In the genomic region with DNA sequence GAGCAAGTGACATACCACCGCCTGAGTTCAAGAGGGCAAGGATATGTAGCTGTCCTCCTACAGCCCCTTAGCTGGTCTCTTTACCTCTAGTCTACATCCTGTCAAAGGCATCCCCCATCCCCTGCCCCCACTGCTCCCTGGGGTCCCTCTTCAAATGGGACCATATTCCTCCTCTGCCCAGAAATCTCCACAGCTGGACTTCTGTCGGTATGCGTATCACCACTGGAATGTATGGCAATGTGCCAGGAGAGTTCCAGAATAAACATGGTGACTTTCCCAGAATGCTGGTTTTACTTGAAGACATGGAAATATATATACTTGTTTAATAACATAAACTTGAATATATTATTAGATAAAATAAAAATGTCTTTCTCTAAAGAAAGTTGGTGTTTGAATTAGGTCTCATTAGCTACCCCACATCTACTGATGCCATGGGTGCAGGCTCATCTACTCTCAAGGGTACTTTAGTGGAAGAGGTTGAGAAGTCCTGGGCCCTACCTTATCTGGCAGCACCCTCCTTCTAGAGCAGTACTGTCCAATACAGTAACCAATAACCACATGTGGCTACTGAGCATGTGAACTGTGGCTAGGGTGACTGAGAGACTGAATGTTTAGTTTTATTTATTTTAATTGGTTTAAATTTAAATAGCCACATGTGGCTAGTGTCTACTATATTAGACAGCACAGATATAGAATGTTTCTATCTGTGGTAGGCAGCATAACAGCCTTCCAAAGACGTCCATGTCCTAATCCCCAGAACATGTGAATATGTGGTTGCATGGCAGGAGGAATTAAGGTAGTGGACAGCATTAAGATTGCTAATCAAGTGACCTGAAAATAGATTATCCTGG, we compare ENCODE assay signal across 14 cellular contexts.
DNase-seq lines count a peak whose midpoint lies in the region; ATAC-seq and TF ChIP-seq lines count a peak whose summit lies in the region.
"Had no signal": no experiment of that assay in that cellular context is flagged by ENCODE, and none has a peak within 500 bp of the region (broad histone marks: within the 10 kb centered on the region; RNA-seq: fewer than 3 reads in every experiment).

No MANE protein-coding gene starts in this region.

- H3K27me3 Mint-ChIP-seq in osteocyte (ENCODE audit: unreplicated experiment): no peaks in the 10 kb centered on the region

- no peak overlapping the region for H3K9ac ChIP-seq in GM23248
- no peak overlapping the region for H3K9ac ChIP-seq in fibroblast of lung (ENCODE audit: insufficient read depth, low read length)

- H3F3A ChIP-seq in GM23248 (ENCODE audit: insufficient read depth): no peaks in the 10 kb centered on the region

- H3K4me1 Mint-ChIP-seq in osteocyte (ENCODE audit: unreplicated experiment): peaks cover 11% of the 10 kb centered on the region

- H3K27me3 ChIP-seq in GM23248 (replicated peaks; ENCODE audit: insufficient read depth) (no peaks in the 10 kb centered on the region), SJCRH30 (no peaks in the 10 kb centered on the region), fibroblast of lung (ENCODE audit: control insufficient read depth, insufficient read depth, low read length) (no peaks in the 10 kb centered on the region)
- H3K27me3 ChIP-seq: tibial nerve had no signal

- H3K9me2 ChIP-seq in GM23248 (ENCODE audit: insufficient read depth): no peaks in the 10 kb centered on the region

- H3K4me3 ChIP-seq in GM23248 (no peak overlapping the region), SJCRH30 (no peak overlapping the region), fibroblast of lung (replicated peaks in 1 of 4; ENCODE audit: control extremely low read depth in 1 of 4, insufficient read depth in 1 of 4, low read depth in 3 of 4, low read length in 4 of 4) (no peak overlapping the region)
- H3K4me3 ChIP-seq: coronary artery, tibial nerve had no signal

- DNase-seq in GM23248 (peak; percentile 55), SJCRH30 (peak; percentile 82), fibroblast of lung (ENCODE audit: low read depth in 2 of 2) (peak; percentile 76 to 91), osteocyte (ENCODE audit: extremely low spot score, unreplicated experiment) (no peak), ACHN (no peak), NCI-H1694 treated with DMSO at 0.1 percent for 48 hours (lab: John Stamatoyannopoulos, UW) (no peak), NCI-H748 treated with DMSO at 0.1 percent for 48 hours (lab: John Stamatoyannopoulos, UW) (no peak)
- DNase-seq: activated CD8-positive, alpha-beta memory T cell treated with anti-CD3 and anti-CD28 coated beads for 24 hours; activated naive CD4-positive, alpha-beta T cell; NCI-H1048; NCI-H524 treated with DMSO at 0.1 percent for 48 hours had no signal

- H3K9me3 Mint-ChIP-seq in osteocyte (ENCODE audit: unreplicated experiment): no peaks in the 10 kb centered on the region

- H4K20me1 ChIP-seq in GM23248 (ENCODE audit: insufficient read depth) (no peaks in the 10 kb centered on the region), fibroblast of lung (ENCODE audit: control insufficient read depth, extremely low read depth, insufficient read depth, low read length) (no peaks in the 10 kb centered on the region)

- H3K9me3 ChIP-seq in GM23248 (ENCODE audit: low read depth) (no peaks in the 10 kb centered on the region), SJCRH30 (replicated peaks) (no peaks in the 10 kb centered on the region), fibroblast of lung (ENCODE audit: control insufficient read depth, insufficient read depth, low read depth, low read length) (no peaks in the 10 kb centered on the region)
- H3K9me3 ChIP-seq: tibial nerve had no signal

- no peak overlapping the region for H3K4me2 ChIP-seq in GM23248 (ENCODE audit: unreplicated experiment)
- peak overlapping the region; percentile 57 for H3K4me2 ChIP-seq in fibroblast of lung (ENCODE audit: extremely low read depth, insufficient read depth, low read length)

- ATAC-seq in SK-N-SH treated with all-trans-retinoic acid at 6 μM for 48 hours: no peak

- H2AFZ ChIP-seq in GM23248 (no peak overlapping the region), fibroblast of lung (ENCODE audit: low read length) (peak overlapping the region; percentile 27)

- H3K79me2 ChIP-seq in GM23248 (ENCODE audit: insufficient read depth): no peaks in the 10 kb centered on the region
- no peaks in the 10 kb centered on the region for H3K79me2 ChIP-seq in fibroblast of lung (ENCODE audit: control insufficient read depth, insufficient read depth, low read length)

- no peaks in the 10 kb centered on the region for H3K36me3 Mint-ChIP-seq in osteocyte (ENCODE audit: unreplicated experiment)

- no peak for TF ChIP-seq CTCF in fibroblast of lung (conservative IDR thresholded peaks at IDR 0.05 in 1 of 2, IDR thresholded peaks at IDR 0.05 in 1 of 2; ENCODE audit: low read depth in 1 of 2, low read length in 2 of 2)
- TF ChIP-seq CTCF in osteocyte (IDR thresholded peaks at IDR 0.05): no peak

- H3K27ac Mint-ChIP-seq in osteocyte (ENCODE audit: unreplicated experiment): peak overlapping the region; percentile 21

- H3K4me3 Mint-ChIP-seq in osteocyte (ENCODE audit: unreplicated experiment): no peak overlapping the region

- in situ Hi-C loops in GM23248 (cut with MboI): no loop called here
- in situ Hi-C loops in ACHN (cut with HindIII; ENCODE audit: low pct_ligation_motif_present, low pct_unique_long_range_greater_than_20kb, low sequenced_read_pairs): no loop called here

- H3K4me1 ChIP-seq in GM23248 (ENCODE audit: insufficient read depth) (no peaks in the 10 kb centered on the region), SJCRH30 (peaks cover 14% of the 10 kb centered on the region), fibroblast of lung (ENCODE audit: control insufficient read depth, extremely low read depth, insufficient read depth, low read length) (peaks cover 5% of the 10 kb centered on the region)
- H3K4me1 ChIP-seq: tibial nerve had no signal

- no peak overlapping the region for H3K27ac ChIP-seq in GM23248
- no peak overlapping the region for H3K27ac ChIP-seq in SJCRH30
- H3K27ac ChIP-seq in fibroblast of lung (ENCODE audit: insufficient read depth, low read length): peak overlapping the region; percentile 64
- H3K27ac ChIP-seq: coronary artery, tibial nerve had no signal

- no peaks in the 10 kb centered on the region for H3K36me3 ChIP-seq in GM23248 (ENCODE audit: low read depth)
- H3K36me3 ChIP-seq in SJCRH30: no peaks in the 10 kb centered on the region
- H3K36me3 ChIP-seq in fibroblast of lung (ENCODE audit: control insufficient read depth, insufficient read depth, low read length): no peaks in the 10 kb centered on the region
- H3K36me3 ChIP-seq: tibial nerve had no signal

- 42 to 47% methylated on average over 4 of the region's 4 CpGs for WGBS in GM23248 (ENCODE audit: low coverage in 1 of 2, low lambda C conversion rate in 2 of 2, missing lambda C conversion rate in 2 of 2), 2 experiments

TF ChIP-seq in SK-N-SH treated with all-trans-retinoic acid at 6 μM for 48 hours, 23 proteins besides CTCF, POLR2A, EP300 and RAD21 (continues in another document):
- TF ChIP-seq ZNF70 (CRISPR knock-in tag; IDR thresholded peaks at IDR 0.05): no peak
- TF ChIP-seq ISL1 (CRISPR knock-in tag; IDR thresholded peaks at IDR 0.05): no peak
- no peak for TF ChIP-seq ZNF8 (CRISPR knock-in tag; IDR thresholded peaks at IDR 0.05)
- TF ChIP-seq SNAI2 (CRISPR knock-in tag; IDR thresholded peaks at IDR 0.05): no peak
- TF ChIP-seq, protein P1, sequence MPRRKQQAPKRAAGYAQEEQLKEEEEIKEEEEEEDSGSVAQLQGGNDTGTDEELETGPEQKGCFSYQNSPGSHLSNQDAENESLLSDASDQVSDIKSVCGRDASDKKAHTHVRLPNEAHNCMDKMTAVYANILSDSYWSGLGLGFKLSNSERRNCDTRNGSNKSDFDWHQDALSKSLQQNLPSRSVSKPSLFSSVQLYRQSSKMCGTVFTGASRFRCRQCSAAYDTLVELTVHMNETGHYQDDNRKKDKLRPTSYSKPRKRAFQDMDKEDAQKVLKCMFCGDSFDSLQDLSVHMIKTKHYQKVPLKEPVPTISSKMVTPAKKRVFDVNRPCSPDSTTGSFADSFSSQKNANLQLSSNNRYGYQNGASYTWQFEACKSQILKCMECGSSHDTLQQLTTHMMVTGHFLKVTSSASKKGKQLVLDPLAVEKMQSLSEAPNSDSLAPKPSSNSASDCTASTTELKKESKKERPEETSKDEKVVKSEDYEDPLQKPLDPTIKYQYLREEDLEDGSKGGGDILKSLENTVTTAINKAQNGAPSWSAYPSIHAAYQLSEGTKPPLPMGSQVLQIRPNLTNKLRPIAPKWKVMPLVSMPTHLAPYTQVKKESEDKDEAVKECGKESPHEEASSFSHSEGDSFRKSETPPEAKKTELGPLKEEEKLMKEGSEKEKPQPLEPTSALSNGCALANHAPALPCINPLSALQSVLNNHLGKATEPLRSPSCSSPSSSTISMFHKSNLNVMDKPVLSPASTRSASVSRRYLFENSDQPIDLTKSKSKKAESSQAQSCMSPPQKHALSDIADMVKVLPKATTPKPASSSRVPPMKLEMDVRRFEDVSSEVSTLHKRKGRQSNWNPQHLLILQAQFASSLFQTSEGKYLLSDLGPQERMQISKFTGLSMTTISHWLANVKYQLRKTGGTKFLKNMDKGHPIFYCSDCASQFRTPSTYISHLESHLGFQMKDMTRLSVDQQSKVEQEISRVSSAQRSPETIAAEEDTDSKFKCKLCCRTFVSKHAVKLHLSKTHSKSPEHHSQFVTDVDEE (CRISPR knock-in tag; IDR thresholded peaks at IDR 0.05): no peak
- TF ChIP-seq GLIS3 (CRISPR knock-in tag; IDR thresholded peaks at IDR 0.05): no peak
- TF ChIP-seq, protein P2, sequence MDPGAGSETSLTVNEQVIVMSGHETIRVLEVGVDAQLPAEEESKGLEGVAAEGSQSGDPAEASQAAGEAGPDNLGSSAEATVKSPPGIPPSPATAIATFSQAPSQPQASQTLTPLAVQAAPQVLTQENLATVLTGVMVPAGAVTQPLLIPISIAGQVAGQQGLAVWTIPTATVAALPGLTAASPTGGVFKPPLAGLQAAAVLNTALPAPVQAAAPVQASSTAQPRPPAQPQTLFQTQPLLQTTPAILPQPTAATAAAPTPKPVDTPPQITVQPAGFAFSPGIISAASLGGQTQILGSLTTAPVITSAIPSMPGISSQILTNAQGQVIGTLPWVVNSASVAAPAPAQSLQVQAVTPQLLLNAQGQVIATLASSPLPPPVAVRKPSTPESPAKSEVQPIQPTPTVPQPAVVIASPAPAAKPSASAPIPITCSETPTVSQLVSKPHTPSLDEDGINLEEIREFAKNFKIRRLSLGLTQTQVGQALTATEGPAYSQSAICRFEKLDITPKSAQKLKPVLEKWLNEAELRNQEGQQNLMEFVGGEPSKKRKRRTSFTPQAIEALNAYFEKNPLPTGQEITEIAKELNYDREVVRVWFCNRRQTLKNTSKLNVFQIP (CRISPR knock-in tag; IDR thresholded peaks at IDR 0.05; ENCODE audit: borderline replicate concordance, low read depth): no peak
- TF ChIP-seq ARNTL (CRISPR knock-in tag; IDR thresholded peaks at IDR 0.05; ENCODE audit: borderline replicate concordance, low read depth): no peak

Comparison
In these comparisons a context has a peak if more than half of its experiments do, and no peak if none do; other contexts are left out.
1. DNase-seq: peak in GM23248 (single experiment), SJCRH30 (2 of 2) and fibroblast of lung (2 of 2); none in osteocyte (single experiment), ACHN (single experiment), NCI-H1694 treated with DMSO at 0.1 percent for 48 hours (single experiment) and NCI-H748 treated with DMSO at 0.1 percent for 48 hours (single experiment).